ENCODE assay signal across 20 cellular contexts in genomic region chr15:100204211-100204610, GRCh38.
A peak's percentile ranks its signal among the peaks of the same experiment; 100 is the strongest.
DNase-seq lines count a peak whose midpoint lies in the region; ATAC-seq and TF ChIP-seq lines count a peak whose summit lies in the region.
"Had no signal": no experiment of that assay in that cellular context is flagged by ENCODE, and none has a peak within 500 bp of the region (broad histone marks: within the 10 kb centered on the region; RNA-seq: fewer than 3 reads in every experiment).

No MANE protein-coding gene starts in this region.

- H3K4me3 ChIP-seq in DND-41 (ENCODE audit: low read depth in 1 of 2, low read length in 2 of 2): no peak overlapping the region
- no peak overlapping the region for H3K4me3 ChIP-seq in gastrocnemius medialis
- H3K4me3 ChIP-seq: BLaER1, GM12878, GM23248 had no signal

- no peak for ATAC-seq in DND-41 (ENCODE audit: insufficient read depth, low read depth)
- ATAC-seq in gastrocnemius medialis: peak; percentile 41 to 69
- ATAC-seq in natural killer cell: no peak
- no peak for ATAC-seq in effector memory CD8-positive, alpha-beta T cell (replicated peaks)
- ATAC-seq: CD8-positive, alpha-beta T cell; GM12878 had no signal

- TF ChIP-seq CTCF in DND-41 (IDR thresholded peaks at IDR 0.05; ENCODE audit: borderline replicate concordance, extremely low read depth, low read length, poor library complexity, severe bottlenecking) (no peak), VCaP (conservative IDR thresholded peaks at IDR 0.05) (no peak), gastrocnemius medialis (IDR thresholded peaks at IDR 0.05 in 4 of 5, conservative IDR thresholded peaks at IDR 0.05 in 1 of 5) (no peak), natural killer cell (IDR thresholded peaks at IDR 0.05) (no peak)

- TF ChIP-seq POLR2A in gastrocnemius medialis (IDR thresholded peaks at IDR 0.05): no peak

- H3K36me3 ChIP-seq in DND-41 (ENCODE audit: insufficient read depth, low read length) (peaks cover 68% of the 10 kb centered on the region), gastrocnemius medialis (no peaks in the 10 kb centered on the region)
- H3K36me3 ChIP-seq: BLaER1 had no signal

- peaks cover 31 to 40% of the 10 kb centered on the region in 2 donors for H3K4me1 Mint-ChIP-seq in natural killer cell
- peaks cover 19 to 27% of the 10 kb centered on the region in 2 donors for H3K4me1 Mint-ChIP-seq in effector memory CD8-positive, alpha-beta T cell (ENCODE audit: low read depth in 2 of 2)

- H3K27me3 ChIP-seq in DND-41 (ENCODE audit: insufficient read depth, low read length, poor library complexity) (no peaks in the 10 kb centered on the region), gastrocnemius medialis (no peaks in the 10 kb centered on the region)
- H3K27me3 ChIP-seq: BLaER1 had no signal

- in situ Hi-C loops in gastrocnemius medialis (cut with MboI; ENCODE audit: low sequenced_read_pairs in 4 of 4): no loop called here

- H4K20me1 ChIP-seq in DND-41 (ENCODE audit: insufficient read depth, low read length): peaks cover 29% of the 10 kb centered on the region
- H4K20me1 ChIP-seq: BLaER1 had no signal

- H3K9me3 ChIP-seq in DND-41 (ENCODE audit: insufficient read depth, low read length, severe bottlenecking) (no peaks in the 10 kb centered on the region), gastrocnemius medialis (no peaks in the 10 kb centered on the region)
- H3K9me3 ChIP-seq: Caco-2 had no signal

- H3K27ac Mint-ChIP-seq in natural killer cell: no peak overlapping the region
- H3K27ac Mint-ChIP-seq in effector memory CD8-positive, alpha-beta T cell: no peak overlapping the region
- H3K27ac Mint-ChIP-seq: B cell; CD4-positive, CD25-positive, alpha-beta regulatory T cell; CD8-positive, alpha-beta T cell had no signal

- H3K4me2 ChIP-seq in DND-41 (ENCODE audit: insufficient read depth, low read length): no peak overlapping the region
- H3K4me2 ChIP-seq: BLaER1 had no signal

- H3K4me1 ChIP-seq in DND-41 (ENCODE audit: insufficient read depth, low read length) (peaks cover 32% of the 10 kb centered on the region), gastrocnemius medialis (peaks cover 9 to 20% of the 10 kb centered on the region in 2 donors)

- intact Hi-C loops in gastrocnemius medialis (cut with DNase I; ENCODE audit: low total_unique reads): no loop called here
- intact Hi-C loops in natural killer cell (cut with micrococcal nuclease): loop anchor here (5.0 kb wide), 1 partner anchor 138 kb away; the partner anchor contains the start of gene ADAMTS17

- H3K36me3 Mint-ChIP-seq in natural killer cell: peaks cover 7% of the 10 kb centered on the region
- H3K36me3 Mint-ChIP-seq in effector memory CD8-positive, alpha-beta T cell (ENCODE audit: insufficient read depth): no peaks in the 10 kb centered on the region
- H3K36me3 Mint-ChIP-seq: CD8-positive, alpha-beta T cell had no signal

- H3K27ac ChIP-seq in DND-41 (ENCODE audit: low read length) (peak overlapping the region; percentile 18; the same call in 1 of the 2 replicates), VCaP (peak overlapping the region; percentile 99; the same call in 1 of the 2 replicates), gastrocnemius medialis (no peak overlapping the region)
- H3K27ac ChIP-seq: 22Rv1, BLaER1, C4-2B, GM23248 had no signal

- DNase-seq in DND-41: no peak
- DNase-seq in gastrocnemius medialis: no peak
- DNase-seq in natural killer cell: no peak
- no peak for DNase-seq in effector memory CD8-positive, alpha-beta T cell
- no peak for DNase-seq in activated CD4-positive, alpha-beta T cell treated with anti-CD3 and anti-CD28 coated beads, Interleukin-2, amount 50 U/mL, for 4 hours
- DNase-seq: Caco-2; CD4-positive, CD25-positive, alpha-beta regulatory T cell; CD8-positive, alpha-beta T cell; DMS153; EL; GDM1; GM23248; H7; HCEC 1CT had no signal

- no peak overlapping the region for H2AFZ ChIP-seq in DND-41 (ENCODE audit: low read depth, low read length)
- H2AFZ ChIP-seq: GM23248 had no signal

- H3K79me2 ChIP-seq in DND-41 (ENCODE audit: insufficient read depth, low read length): peaks cover 69% of the 10 kb centered on the region

- H3K9ac ChIP-seq in DND-41 (ENCODE audit: low read depth, low read length): no peak overlapping the region
- H3K9ac ChIP-seq: BLaER1, GM23248 had no signal

- no peak overlapping the region for H3K4me3 Mint-ChIP-seq in natural killer cell
- no peak overlapping the region for H3K4me3 Mint-ChIP-seq in effector memory CD8-positive, alpha-beta T cell
- H3K4me3 Mint-ChIP-seq: B cell; CD4-positive, CD25-positive, alpha-beta regulatory T cell; CD8-positive, alpha-beta T cell had no signal

- no peaks in the 10 kb centered on the region for H3K9me3 Mint-ChIP-seq in natural killer cell
- H3K9me3 Mint-ChIP-seq in effector memory CD8-positive, alpha-beta T cell: no peaks in the 10 kb centered on the region

- peaks cover 17 to 39% of the 10 kb centered on the region in 2 donors for H3K27me3 Mint-ChIP-seq in natural killer cell (ENCODE audit: low read depth in 2 of 2)
- H3K27me3 Mint-ChIP-seq in effector memory CD8-positive, alpha-beta T cell: peaks cover 0 to 12% of the 10 kb centered on the region in 2 donors

Comparison
In these comparisons a context has a peak if more than half of its experiments do, and no peak if none do; other contexts are left out.
1. ATAC-seq: peak in gastrocnemius medialis (2 of 2); none in DND-41 (single experiment), natural killer cell (0 of 3) and effector memory CD8-positive, alpha-beta T cell (single experiment).
2. H3K27ac ChIP-seq: peak in DND-41 (single experiment) and VCaP (single experiment); none in gastrocnemius medialis (0 of 4).